In the genomic region with DNA sequence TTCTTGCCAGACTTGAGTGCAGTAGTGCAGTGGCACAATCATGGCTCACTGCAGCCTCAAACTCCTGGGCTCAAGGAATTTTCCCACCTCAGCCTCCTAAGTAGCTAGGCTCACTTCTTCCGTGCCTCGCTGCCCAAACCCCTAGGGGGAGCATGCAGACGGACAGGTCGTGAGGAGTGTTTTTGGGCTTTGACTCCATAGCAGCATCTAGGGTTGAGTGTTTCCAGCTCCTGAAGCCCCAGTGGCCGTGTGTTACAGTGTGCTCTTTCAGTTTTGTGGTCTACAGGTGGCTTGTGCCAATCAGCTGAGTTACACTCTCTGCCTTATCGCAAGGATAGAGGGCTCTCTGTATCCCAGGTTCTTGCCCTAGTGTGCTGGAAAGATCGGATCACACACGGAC, we compare ENCODE assay signal across 14 cellular contexts. TPM values are rescaled to one million over a fixed set of nuclear protein-coding genes. Genes with fewer than 3 reads are reported as not detected.
DNase-seq lines count a peak whose midpoint lies in the region; ATAC-seq and TF ChIP-seq lines count a peak whose summit lies in the region.
"Had no signal": no experiment of that assay in that cellular context is flagged by ENCODE, and none has a peak within 500 bp of the region (broad histone marks: within the 10 kb centered on the region; RNA-seq: fewer than 3 reads in every experiment).

No MANE protein-coding gene starts in this region.

- H3K36me3 Mint-ChIP-seq in neural crest cell (ENCODE audit: low read depth), result peaks cover 2% of the 10 kb centered on the region

- dilution Hi-C loops in IMR-90 (cut with HindIII; ENCODE audit: low sequenced_read_pairs, unreplicated experiment), result no loop called here

- no CpG with 5 or more reads among the region's 8 CpGs for WGBS in IMR-90 (ENCODE audit: extremely low coverage in 2 of 2, insufficient read length in 1 of 2), 2 experiments

- H3K4me1 ChIP-seq in IMR-90 (ENCODE audit: control insufficient read depth, insufficient read depth, low read length), result no peaks in the 10 kb centered on the region
- H3K4me1 ChIP-seq in lower lobe of right lung, result peaks cover 8% of the 10 kb centered on the region
- H3K4me1 ChIP-seq: testis had no signal

- H3K79me1 ChIP-seq in IMR-90 (ENCODE audit: low read depth in 1 of 2, low read length in 2 of 2), result peaks cover 19 to 59% of the 10 kb centered on the region in 2 experiments

- no peak for TF ChIP-seq CTCF in IMR-90 (conservative IDR thresholded peaks at IDR 0.05; ENCODE audit: low read depth, low read length)
- TF ChIP-seq CTCF in astrocyte of the spinal cord (IDR thresholded peaks at IDR 0.05; ENCODE audit: low read depth, low read length), result peak; percentile 28
- peak; percentile 25 for TF ChIP-seq CTCF in neural crest cell (conservative IDR thresholded peaks at IDR 0.05)
- TF ChIP-seq CTCF in lower lobe of right lung (IDR thresholded peaks at IDR 0.05), result no peak

- no peak for TF ChIP-seq RAD21 in IMR-90 (IDR thresholded peaks at IDR 0.05; ENCODE audit: low read length)

- CTCF ChIA-PET in IMR-90 (lab: Yijun Ruan, JAX), result no interaction called here

- in situ Hi-C loops in IMR-90 (cut with MboI; ENCODE audit: low sequenced_read_pairs), result no loop called here
- in situ Hi-C loops in astrocyte of the spinal cord (cut with HindIII; ENCODE audit: low sequenced_read_pairs), result no loop called here

- no peaks in the 10 kb centered on the region for H3K27me3 Mint-ChIP-seq in neural crest cell (ENCODE audit: low read depth)
- H3K27me3 Mint-ChIP-seq: naive thymus-derived CD8-positive, alpha-beta T cell had no signal

- no peak overlapping the region for H2AFZ ChIP-seq in IMR-90 (replicated peaks; ENCODE audit: low read length, poor library complexity)

- H3K27ac ChIP-seq in IMR-90 (ENCODE audit: insufficient read depth, low read length), result no peak overlapping the region
- H3K27ac ChIP-seq in lower lobe of right lung, result no peak overlapping the region
- H3K27ac ChIP-seq: 22Rv1, testis had no signal

- H2BK120ac ChIP-seq in IMR-90 (ENCODE audit: low read depth, low read length), result no peak overlapping the region

- H3K23ac ChIP-seq in IMR-90 (ENCODE audit: low read depth, low read length), result no peak overlapping the region

- H4K5ac ChIP-seq in IMR-90 (ENCODE audit: low read depth, low read length), result no peak overlapping the region

- no peak overlapping the region for H3K9ac ChIP-seq in IMR-90 (ENCODE audit: low read depth, low read length)

- intact Hi-C loops in IMR-90 (cut with micrococcal nuclease), result no loop called here
- intact Hi-C loops in lower lobe of right lung (cut with DNase I), result no loop called here

- no peak overlapping the region for H2AK5ac ChIP-seq in IMR-90 (ENCODE audit: low read depth, low read length)

- DNase-seq in DMS 273 (lab: John Stamatoyannopoulos, UW; ENCODE audit: unreplicated experiment) (peak; percentile 54), DMS 273 treated with DMSO at 0.1 percent for 48 hours (lab: John Stamatoyannopoulos, UW) (no peak), IMR-90 (no peak), astrocyte of the spinal cord (ENCODE audit: low read depth, low spot score) (no peak), neural crest cell (ENCODE audit: low read depth, low spot score) (no peak), DMS153 treated with DMSO at 0.1 percent for 48 hours (lab: John Stamatoyannopoulos, UW; ENCODE audit: unreplicated experiment) (no peak), lower lobe of right lung (no peak)
- DNase-seq: activated CD4-positive, alpha-beta T cell treated with anti-CD3 and anti-CD28 coated beads, Interleukin-2, amount 50 U/mL, for 48 hours; activated gamma-delta T cell; naive thymus-derived CD8-positive, alpha-beta T cell; NCI-H1092; testis had no signal

- H3K4me1 Mint-ChIP-seq in neural crest cell, result peaks cover 19% of the 10 kb centered on the region

- no peak overlapping the region for H2BK5ac ChIP-seq in IMR-90 (ENCODE audit: low read depth, low read length, poor library complexity, severe bottlenecking)

- H3K9me3 ChIP-seq in IMR-90 (ENCODE audit: control insufficient read depth, insufficient read depth, low read length) (no peaks in the 10 kb centered on the region), lower lobe of right lung (no peaks in the 10 kb centered on the region)
- H3K9me3 ChIP-seq: testis had no signal

- no peak overlapping the region for H4K91ac ChIP-seq in IMR-90 (ENCODE audit: insufficient read depth, low read depth, low read length)

- H3K4me3 ChIP-seq in IMR-90 (ENCODE audit: insufficient read depth, low read depth, low read length) (no peak overlapping the region), astrocyte of the spinal cord (ENCODE audit: low read depth, low read length) (no peak overlapping the region), lower lobe of right lung (no peak overlapping the region)
- H3K4me3 ChIP-seq: testis had no signal

- no peaks in the 10 kb centered on the region for H3K27me3 ChIP-seq in IMR-90 (ENCODE audit: control insufficient read depth, insufficient read depth, low read length)
- no peaks in the 10 kb centered on the region for H3K27me3 ChIP-seq in lower lobe of right lung (ENCODE audit: low read depth)
- H3K27me3 ChIP-seq: testis had no signal

- BruUV-seq in IMR-90 (replicated peaks; lab: Mats Ljungman, UMichigan), result no TSS peak

- POLR2A ChIA-PET in IMR-90 (lab: Charles Lee; ENCODE audit: unreplicated experiment), result no interaction called here

- H4K8ac ChIP-seq in IMR-90 (ENCODE audit: low read depth in 2 of 2, low read length in 2 of 2), result no peak overlapping the region

- H3K18ac ChIP-seq in IMR-90 (ENCODE audit: low read depth, low read length), result no peak overlapping the region

- ATAC-seq in IMR-90 (ENCODE audit: low read depth), result no peak
- ATAC-seq in lower lobe of right lung, result no peak
- ATAC-seq in GM18870 (IDR thresholded peaks at IDR 0.05; ENCODE audit: unreplicated experiment), result no peak
- ATAC-seq: naive thymus-derived CD8-positive, alpha-beta T cell had no signal

- H4K20me1 ChIP-seq in IMR-90 (ENCODE audit: insufficient read depth, low read length), result peaks cover 22% of the 10 kb centered on the region

- H2AK9ac ChIP-seq in IMR-90 (replicated peaks; ENCODE audit: low read depth, low read length, poor library complexity), result peak overlapping the region; percentile 56

- H2BK15ac ChIP-seq in IMR-90 (ENCODE audit: low read depth, low read length), result no peak overlapping the region

- TF ChIP-seq POLR2A in IMR-90 (IDR thresholded peaks at IDR 0.05; ENCODE audit: low read depth, low read length), result no peak

- H3K9me1 ChIP-seq in IMR-90 (ENCODE audit: insufficient read depth, low read length), result peaks cover 8% of the 10 kb centered on the region; the same call in 1 of the 2 replicates

- no peak overlapping the region for H3K56ac ChIP-seq in IMR-90 (ENCODE audit: extremely low read depth, insufficient read depth, low read length)

- peaks cover 1% of the 10 kb centered on the region; the same call in 1 of the 2 replicates for H3K36me3 ChIP-seq in IMR-90 (ENCODE audit: control insufficient read depth, insufficient read depth, low read length)
- no peaks in the 10 kb centered on the region for H3K36me3 ChIP-seq in lower lobe of right lung

- no peak overlapping the region for H3K4me2 ChIP-seq in IMR-90 (ENCODE audit: low read depth, low read length)

- no peak overlapping the region for H3K27ac Mint-ChIP-seq in neural crest cell (ENCODE audit: unreplicated experiment)

- H2BK20ac ChIP-seq in IMR-90 (ENCODE audit: low read depth, low read length), result no peak overlapping the region

- no peak overlapping the region for H3K4ac ChIP-seq in IMR-90 (ENCODE audit: low read depth, low read length)

- H3K4me3 Mint-ChIP-seq in neural crest cell, result no peak overlapping the region

- H3K14ac ChIP-seq in IMR-90 (replicated peaks; ENCODE audit: low read depth, low read length), result no peak overlapping the region

- no peaks in the 10 kb centered on the region for H3K9me3 Mint-ChIP-seq in neural crest cell
- H3K9me3 Mint-ChIP-seq: naive thymus-derived CD8-positive, alpha-beta T cell had no signal

TF ChIP-seq in IMR-90, 13 proteins besides CTCF, POLR2A, EP300 and RAD21 (continues in another document):
- TF ChIP-seq CEBPB (IDR thresholded peaks at IDR 0.05; ENCODE audit: low read depth, low read length) (no peak), ELK1 (IDR thresholded peaks at IDR 0.05; ENCODE audit: borderline replicate concordance, low read depth, low read length) (no peak), CHD1 (IDR thresholded peaks at IDR 0.05; ENCODE audit: low read depth, low read length) (no peak), SMC3 (IDR thresholded peaks at IDR 0.05; ENCODE audit: low read depth, low read length) (no peak), MXI1 (IDR thresholded peaks at IDR 0.05; ENCODE audit: borderline replicate concordance, low read depth, low read length) (no peak), MAZ (IDR thresholded peaks at IDR 0.05; ENCODE audit: borderline replicate concordance, low read depth, low read length) (no peak), RFX5 (IDR thresholded peaks at IDR 0.05; ENCODE audit: low read depth, low read length) (no peak), FOS (IDR thresholded peaks at IDR 0.05; ENCODE audit: low read depth, low read length) (no peak), NFE2L2 (IDR thresholded peaks at IDR 0.05; ENCODE audit: low read depth, low read length) (no peak), BHLHE40 (IDR thresholded peaks at IDR 0.05; ENCODE audit: low read depth, low read length) (no peak), MAFK (IDR thresholded peaks at IDR 0.05; ENCODE audit: low read depth, low read length) (no peak)
- TF ChIP-seq, protein P1, sequence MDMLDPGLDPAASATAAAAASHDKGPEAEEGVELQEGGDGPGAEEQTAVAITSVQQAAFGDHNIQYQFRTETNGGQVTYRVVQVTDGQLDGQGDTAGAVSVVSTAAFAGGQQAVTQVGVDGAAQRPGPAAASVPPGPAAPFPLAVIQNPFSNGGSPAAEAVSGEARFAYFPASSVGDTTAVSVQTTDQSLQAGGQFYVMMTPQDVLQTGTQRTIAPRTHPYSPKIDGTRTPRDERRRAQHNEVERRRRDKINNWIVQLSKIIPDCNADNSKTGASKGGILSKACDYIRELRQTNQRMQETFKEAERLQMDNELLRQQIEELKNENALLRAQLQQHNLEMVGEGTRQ (IDR thresholded peaks at IDR 0.05; ENCODE audit: low read depth, low read length), result no peak

RNA-seq across cellular contexts. Expression of gene NCOA3, which starts 33.4 kb away (rescaled TPM):
- total RNA-seq in IMR-90 (2012; rRNA removed) (27.2 and 29.0 TPM in 2 replicates), neural crest cell (23.9 and 25.7 TPM in 2 replicates), lower lobe of right lung (42.1 TPM)
- polyA plus RNA-seq in IMR-90 (2012; rRNA removed), result 8.1 and 8.8 TPM in 2 replicates
- polyA plus RNA-seq in IMR-90 (2012; cell fraction: cytosol; rRNA removed), result 2.7 and 2.8 TPM in 2 replicates
- 5.1 and 16.2 TPM in 2 replicates for polyA plus RNA-seq in IMR-90 (2012; cell fraction: nucleus; rRNA removed; ENCODE audit: low replicate concordance)

Comparison
In these comparisons a context has a peak if more than half of its experiments do, and no peak if none do; other contexts are left out.
1. CTCF ChIP-seq: peak in astrocyte of the spinal cord (single experiment) and neural crest cell (single experiment); none in IMR-90 (single experiment) and lower lobe of right lung (single experiment).